Comparison of ENCODE assay signal across 7 cellular contexts in the genomic region with DNA sequence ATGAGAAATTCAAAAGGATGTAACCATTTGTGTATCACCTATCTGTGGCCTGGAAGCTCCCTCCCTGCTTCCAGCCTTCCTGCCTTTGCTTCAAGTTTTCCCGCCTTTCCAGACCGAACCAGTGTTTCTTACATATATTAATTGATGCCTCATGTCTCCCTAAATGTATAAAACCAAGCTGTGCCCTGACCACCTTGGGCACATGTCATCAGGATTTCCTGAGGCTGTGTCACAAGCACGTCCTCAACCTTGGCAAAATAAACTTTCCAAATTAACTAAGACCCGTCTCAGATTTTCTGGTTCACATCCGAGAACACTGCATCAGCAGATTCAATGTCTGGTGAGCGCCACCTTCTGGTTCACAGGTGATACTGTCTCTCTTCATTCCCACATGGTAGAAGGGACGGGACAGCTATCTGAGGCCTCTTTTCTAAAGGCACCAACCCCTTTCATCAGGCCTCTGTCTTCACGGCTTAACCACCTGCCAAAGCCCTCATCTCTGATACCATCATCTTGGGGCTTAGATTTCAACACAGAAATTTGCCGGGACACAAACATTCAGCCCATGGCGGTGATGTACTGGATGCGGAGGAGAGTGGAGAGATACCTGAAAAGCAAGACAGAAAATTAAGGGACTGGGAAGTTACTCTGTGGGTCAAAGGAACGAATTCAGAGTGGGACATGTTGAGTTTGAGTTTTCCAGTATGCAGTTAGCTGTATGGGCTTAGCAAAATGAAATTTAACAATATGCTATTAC. TPM values are rescaled to one million over a fixed set of nuclear protein-coding genes. Genes with fewer than 3 reads are reported as not detected.
DNase-seq lines count a peak whose midpoint lies in the region; ATAC-seq and TF ChIP-seq lines count a peak whose summit lies in the region.

No MANE protein-coding gene starts in this region.

- no peaks in the 10 kb centered on the region for H3K4me1 ChIP-seq in uterus

- no peaks in the 10 kb centered on the region for H3K9me3 ChIP-seq in uterus

- H3K27me3 Mint-ChIP-seq in neural crest cell (ENCODE audit: low read depth): peaks cover 1% of the 10 kb centered on the region

- H3K27ac Mint-ChIP-seq in neural crest cell (ENCODE audit: unreplicated experiment): no peak overlapping the region

- peaks cover 2% of the 10 kb centered on the region for H3K36me3 Mint-ChIP-seq in neural crest cell (ENCODE audit: low read depth)

- TF ChIP-seq POLR2A in uterus (IDR thresholded peaks at IDR 0.05): no peak

- no peaks in the 10 kb centered on the region for H3K36me3 ChIP-seq in uterus

- H3K27ac ChIP-seq in uterus: no peak overlapping the region

- H3K4me3 ChIP-seq in fibroblast of pulmonary artery (replicated peaks; ENCODE audit: low read depth, low read length) (no peak overlapping the region), uterus (no peak overlapping the region)

- peaks cover 4% of the 10 kb centered on the region for H3K4me1 Mint-ChIP-seq in neural crest cell

- H3K4me3 Mint-ChIP-seq in neural crest cell: no peak overlapping the region

- no peaks in the 10 kb centered on the region for H3K27me3 ChIP-seq in uterus

- peak; percentile 70 for ATAC-seq in HG02798 (IDR thresholded peaks at IDR 0.05; ENCODE audit: poor library complexity, unreplicated experiment)

- intact Hi-C loops in uterus (cut with DNase I; ENCODE audit: low total_unique reads): no loop called here

- DNase-seq in GM04503 (ENCODE audit: low read depth) (peak; percentile 9), NCI-H524 treated with DMSO at 0.1 percent for 48 hours (lab: John Stamatoyannopoulos, UW) (peak; percentile 8), activated T-cell treated with anti-CD3 and anti-CD28 coated beads for 24 hours (ENCODE audit: low read depth) (peak; percentile 30), fibroblast of pulmonary artery (ENCODE audit: low read depth) (peak; percentile 76), neural crest cell (ENCODE audit: low read depth, low spot score) (peak; percentile 60), uterus (no peak)

- TF ChIP-seq CTCF in fibroblast of pulmonary artery (IDR thresholded peaks at IDR 0.05; ENCODE audit: low read length, missing control alignments): peak; percentile 82
- peak; percentile 82 for TF ChIP-seq CTCF in neural crest cell (conservative IDR thresholded peaks at IDR 0.05)
- peak; percentile 42 to 52 (median 46) for TF ChIP-seq CTCF in uterus (IDR thresholded peaks at IDR 0.05)

- no peaks in the 10 kb centered on the region for H3K9me3 Mint-ChIP-seq in neural crest cell

RNA-seq across cellular contexts. Expression of gene PABPC3, which starts 58.7 kb away (rescaled TPM):
- 0.14 TPM in 2 replicates for total RNA-seq in neural crest cell
- total RNA-seq in uterus: 1 to 10 TPM in 1 of 4 donors, under 1 TPM in 2, not detected in 1; 0.14 to 1.0 (median 0.15) TPM

Comparison
In these comparisons a context has a peak if more than half of its experiments do, and no peak if none do; other contexts are left out.
1. DNase-seq: peak in GM04503 (single experiment), NCI-H524 treated with DMSO at 0.1 percent for 48 hours (single experiment), activated T-cell treated with anti-CD3 and anti-CD28 coated beads for 24 hours (single experiment), fibroblast of pulmonary artery (single experiment) and neural crest cell (single experiment); none in uterus (0 of 2).
2. Peak in every context shown above with its lines, with median percentiles within 50 percentile points of each other: CTCF ChIP-seq.